26 cellular contexts compared by ENCODE assay signal in genomic region chr9:2040828-2041227, GRCh38.
"Had no signal": no experiment of that assay in that cellular context is flagged by ENCODE, and none has a peak within 500 bp of the region (broad histone marks: within the 10 kb centered on the region; RNA-seq: fewer than 3 reads in every experiment).

No MANE protein-coding gene starts in this region.

- H3K27ac ChIP-seq: body of pancreas, cardiac muscle cell had no signal

- H3K27ac Mint-ChIP-seq: activated CD4-positive, alpha-beta T cell treated with anti-CD3 and anti-CD28 coated beads, Interleukin-2, amount 10 ng/mL, durations not matched to agents 24 days and 14 days; activated naive CD4-positive, alpha-beta T cell treated with anti-CD3 and anti-CD28 coated beads, Interleukin-2, amount 10 ng/mL, durations not matched to agents 7 days and 5 days; activated naive CD8-positive, alpha-beta T cell treated with anti-CD3 and anti-CD28 coated beads, Interleukin-2, amount 10 ng/mL, durations not matched to agents 7 days and 5 days; activated T-cell treated with anti-CD3 and anti-CD28 coated beads, Interleukin-2, amount 50 U/mL, for 72 hours; activated T-helper 2 cell treated with anti-CD3 and anti-CD28 coated beads, Interferon-gamma antibody, Interleukin-2, Interleukin-4, amounts not matched to agents 10 μg/mL and 5 μg/mL and 100 μg/mL, durations not matched to agents 14 hours and 24 hours and 36 hours had no signal

- H3K27me3 Mint-ChIP-seq: activated B cell treated with CpG ODN at 0.5 μM for 24 hours; activated CD4-positive, alpha-beta T cell treated with anti-CD3 and anti-CD28 coated beads, Interleukin-2, amount 10 ng/mL, durations not matched to agents 24 days and 14 days; activated naive CD4-positive, alpha-beta T cell treated with anti-CD3 and anti-CD28 coated beads, Interleukin-2, amount 10 ng/mL, durations not matched to agents 7 days and 5 days; activated naive CD8-positive, alpha-beta T cell treated with anti-CD3 and anti-CD28 coated beads, Interleukin-2, amount 10 ng/mL, durations not matched to agents 7 days and 5 days had no signal

- ATAC-seq: activated T-cell treated with anti-CD3 and anti-CD28 coated beads, Interleukin-2, amount 50 U/mL, for 72 hours; body of pancreas had no signal

- H3K4me1 ChIP-seq: body of pancreas had no signal

- H3K9me3 ChIP-seq: body of pancreas had no signal

- H3K4me3 Mint-ChIP-seq: activated B cell treated with CpG ODN at 0.5 μM for 24 hours; activated CD4-positive, alpha-beta T cell treated with anti-CD3 and anti-CD28 coated beads, Interleukin-2, amount 10 ng/mL, durations not matched to agents 24 days and 14 days; activated naive CD4-positive, alpha-beta T cell treated with anti-CD3 and anti-CD28 coated beads, Interleukin-2, amount 10 ng/mL, durations not matched to agents 7 days and 5 days; activated naive CD8-positive, alpha-beta T cell treated with anti-CD3 and anti-CD28 coated beads, Interleukin-2, amount 10 ng/mL, durations not matched to agents 7 days and 5 days; activated T-cell treated with anti-CD3 and anti-CD28 coated beads, Interleukin-2, amount 50 U/mL, for 72 hours had no signal

- DNase-seq: activated B cell treated with CpG ODN at 0.5 μM for 24 hours; activated CD4-positive, alpha-beta T cell treated with anti-CD3 and anti-CD28 coated beads for 1 hour; activated CD4-positive, alpha-beta T cell treated with anti-CD3 and anti-CD28 coated beads, Interleukin-2, amount 10 ng/mL, durations not matched to agents 24 days and 14 days; activated CD4-positive, alpha-beta T cell treated with anti-CD3 and anti-CD28 coated beads, Interleukin-2, amount 50 U/mL, for 48 hours; activated CD8-positive, alpha-beta memory T cell treated with anti-CD3 and anti-CD28 coated beads, Interleukin-2, amount 50 U/mL, for 4 hours; activated gamma-delta T cell treated with Interleukin-2 at 50 U/mL for 16 hours; activated naive CD4-positive, alpha-beta T cell treated with anti-CD3 and anti-CD28 coated beads, Interleukin-2, amount 10 ng/mL, durations not matched to agents 7 days and 5 days; activated naive CD8-positive, alpha-beta T cell treated with anti-CD3 and anti-CD28 coated beads, Interleukin-2, amount 10 ng/mL, durations not matched to agents 7 days and 5 days; activated T-cell treated with anti-CD3 and anti-CD28 coated beads, Interleukin-2, amount 50 U/mL, for 72 hours; aorta; body of pancreas; Kasumi-1; KBM-7; NCI-H1048; NCI-H1417; NCI-H1930; NCI-H2171; NCI-H345; NCI-H510A; NCI-H526 treated with DMSO at 0.1 percent for 48 hours; NCI-H82; SIG-M5; T-helper 2 cell; T1000 had no signal

- H3K4me3 ChIP-seq: body of pancreas, cardiac muscle cell had no signal

- H3K27me3 ChIP-seq: body of pancreas had no signal

- H3K9me3 Mint-ChIP-seq: activated B cell treated with CpG ODN at 0.5 μM for 24 hours; activated CD4-positive, alpha-beta T cell treated with anti-CD3 and anti-CD28 coated beads, Interleukin-2, amount 10 ng/mL, durations not matched to agents 24 days and 14 days; activated naive CD4-positive, alpha-beta T cell treated with anti-CD3 and anti-CD28 coated beads, Interleukin-2, amount 10 ng/mL, durations not matched to agents 7 days and 5 days; activated naive CD8-positive, alpha-beta T cell treated with anti-CD3 and anti-CD28 coated beads, Interleukin-2, amount 10 ng/mL, durations not matched to agents 7 days and 5 days; activated T-cell treated with anti-CD3 and anti-CD28 coated beads, Interleukin-2, amount 50 U/mL, for 72 hours; activated T-helper 2 cell treated with anti-CD3 and anti-CD28 coated beads, Interferon-gamma antibody, Interleukin-2, Interleukin-4, amounts not matched to agents 10 μg/mL and 5 μg/mL and 100 μg/mL, durations not matched to agents 14 hours and 24 hours and 36 hours had no signal
